ENCODE assay signal across 29 cellular contexts in genomic region chr1:32681999-32682398, GRCh38. TPM values are rescaled to one million over a fixed set of nuclear protein-coding genes. Genes with fewer than 3 reads are reported as not detected.
DNase-seq lines count a peak whose midpoint lies in the region; ATAC-seq and TF ChIP-seq lines count a peak whose summit lies in the region.
"Had no signal": no experiment of that assay in that cellular context is flagged by ENCODE, and none has a peak within 500 bp of the region (broad histone marks: within the 10 kb centered on the region; RNA-seq: fewer than 3 reads in every experiment).

No MANE protein-coding gene starts in this region.

- DNase-seq in breast epithelium (ENCODE audit: low spot score in 2 of 2) (no peak), mammary epithelial cell (no peak), esophagus squamous epithelium (lab: John Stamatoyannopoulos, UW) (no peak), upper lobe of right lung (no peak), NCI-H345 treated with DMSO at 0.1 percent for 48 hours (lab: John Stamatoyannopoulos, UW; ENCODE audit: unreplicated experiment) (no peak), NCI-H2227 treated with DMSO at 0.1 percent for 48 hours (lab: John Stamatoyannopoulos, UW) (no peak)
- DNase-seq in activated CD4-positive, alpha-beta T cell treated with anti-CD3 and anti-CD28 coated beads for 1 hour: no peak
- DNase-seq: activated CD4-positive, alpha-beta T cell treated with anti-CD3 and anti-CD28 coated beads, Interleukin-2, amount 50 U/mL, for 1 hour; CD4-positive, CD25-positive, alpha-beta regulatory T cell; central memory CD4-positive, alpha-beta T cell; dorsolateral prefrontal cortex; Kasumi-1; left ventricle myocardium superior; NCI-H1048; NCI-H1694; NCI-H524 treated with DMSO at 0.1 percent for 48 hours; ovary; Peyer's patch; right cardiac atrium; stimulated activated CD4-positive, alpha-beta T cell treated with anti-CD3 and anti-CD28 coated beads, Interleukin-12 subunit alpha, Interleukin-12 subunit beta, amount 100 ng/mL, for 4 hours; stimulated activated CD4-positive, alpha-beta T cell treated with anti-CD3 and anti-CD28 coated beads, Interleukin-4, amount 100 ng/mL, for 1 hour; T1000 had no signal

- CTCF ChIA-PET in mammary epithelial cell (lab: Charles Lee; ENCODE audit: low non-redundant PET): no interaction called here

- H3K79me2 ChIP-seq in mammary epithelial cell (ENCODE audit: insufficient read depth, low read length) (no peaks in the 10 kb centered on the region), parathyroid adenoma (no peaks in the 10 kb centered on the region)

- H3K36me3 ChIP-seq in breast epithelium (peaks cover 6% of the 10 kb centered on the region), mammary epithelial cell (ENCODE audit: insufficient read depth, low read length) (peaks cover 21% of the 10 kb centered on the region), esophagus squamous epithelium (peaks cover 4 to 93% (median 13%) of the 10 kb centered on the region in 3 donors), parathyroid adenoma (ENCODE audit: control insufficient read depth, insufficient read depth, low read length) (no peaks in the 10 kb centered on the region), upper lobe of right lung (peaks cover 84% of the 10 kb centered on the region)
- H3K36me3 ChIP-seq: ovary had no signal

- intact Hi-C loops in breast epithelium (cut with DNase I; ENCODE audit: low total_unique reads): no loop called here
- intact Hi-C loops in mammary epithelial cell (cut with micrococcal nuclease): no loop called here
- intact Hi-C loops in esophagus squamous epithelium (cut with DNase I): no loop called here
- intact Hi-C loops in upper lobe of right lung (cut with DNase I): no loop called here

- H3K27me3 ChIP-seq in breast epithelium (no peaks in the 10 kb centered on the region), mammary epithelial cell (ENCODE audit: insufficient read depth, low read length) (no peaks in the 10 kb centered on the region), esophagus squamous epithelium (no peaks in the 10 kb centered on the region), parathyroid adenoma (ENCODE audit: control insufficient read depth, insufficient read depth, low read length) (no peaks in the 10 kb centered on the region), upper lobe of right lung (no peaks in the 10 kb centered on the region)
- H3K27me3 ChIP-seq: dorsolateral prefrontal cortex, ovary, Peyer's patch, suprapubic skin, vagina had no signal

- no peak overlapping the region for H3K9ac ChIP-seq in mammary epithelial cell (ENCODE audit: insufficient read depth, low read length)
- H3K9ac ChIP-seq in parathyroid adenoma: no peak overlapping the region

- H3K9me3 ChIP-seq in breast epithelium (no peaks in the 10 kb centered on the region), mammary epithelial cell (replicated peaks; ENCODE audit: insufficient read depth, low read length) (no peaks in the 10 kb centered on the region), esophagus squamous epithelium (no peaks in the 10 kb centered on the region), parathyroid adenoma (ENCODE audit: control insufficient read depth, low read length) (no peaks in the 10 kb centered on the region), upper lobe of right lung (no peaks in the 10 kb centered on the region)
- H3K9me3 ChIP-seq: ovary, Peyer's patch, suprapubic skin, vagina had no signal

- WGBS in mammary epithelial cell (ENCODE audit: low coverage, missing lambda C conversion rate): 69% methylated on average over 3 of the region's 3 CpGs
- WGBS in esophagus squamous epithelium, 2 donors: 62 to 65% methylated on average over 3 of the region's 3 CpGs

- BruUV-seq in mammary epithelial cell (replicated peaks; lab: Mats Ljungman, UMichigan): no TSS peak

- TF ChIP-seq CTCF in breast epithelium (IDR thresholded peaks at IDR 0.05) (no peak), mammary epithelial cell (conservative IDR thresholded peaks at IDR 0.05 in 1 of 2, IDR thresholded peaks at IDR 0.05 in 1 of 2; ENCODE audit: extremely low read depth in 1 of 2, insufficient read depth in 1 of 2, low read depth in 1 of 2, low read length in 2 of 2) (no peak), esophagus squamous epithelium (IDR thresholded peaks at IDR 0.05) (no peak), parathyroid adenoma (IDR thresholded peaks at IDR 0.05) (no peak), upper lobe of right lung (IDR thresholded peaks at IDR 0.05) (no peak)

- ATAC-seq in upper lobe of right lung: no peak
- ATAC-seq: activated T-helper 17 cell treated with anti-CD3 and anti-CD28 coated beads, Interleukin-2, amount 50 U/mL, for 72 hours; GM12878; HepG2; natural killer cell treated with Interleukin-12 subunit alpha and Interleukin-12 subunit beta and Interleukin-15 and Interleukin-18, amount 100 ng/mL, for 72 hours had no signal

- TF ChIP-seq POLR2A in breast epithelium (IDR thresholded peaks at IDR 0.05) (no peak), esophagus squamous epithelium (IDR thresholded peaks at IDR 0.05) (no peak)

- H3K27ac ChIP-seq in breast epithelium (peak overlapping the region; percentile 8), mammary epithelial cell (ENCODE audit: insufficient read depth, low read depth, low read length) (no peak overlapping the region), esophagus squamous epithelium (peak overlapping the region in 3 of 4 donors; percentile 27 to 82 (median 75)), parathyroid adenoma (peak overlapping the region; percentile 11), upper lobe of right lung (peak overlapping the region; percentile 49)
- H3K27ac ChIP-seq: ovary, suprapubic skin, vagina had no signal

- in situ Hi-C loops in mammary epithelial cell (cut with MboI; ENCODE audit: low sequenced_read_pairs in 2 of 2): no loop called here

- H3K4me1 ChIP-seq in breast epithelium (peaks cover 5 to 16% of the 10 kb centered on the region in 2 donors), mammary epithelial cell (ENCODE audit: insufficient read depth, low read length) (no peaks in the 10 kb centered on the region), esophagus squamous epithelium (peaks cover 3 to 50% (median 25%) of the 10 kb centered on the region in 3 donors), parathyroid adenoma (peaks cover 7% of the 10 kb centered on the region), upper lobe of right lung (peaks cover 29% of the 10 kb centered on the region)

- dilution Hi-C loops in mammary epithelial cell (cut with HindIII; ENCODE audit: low sequenced_read_pairs): no loop called here

- H3K4me2 ChIP-seq in mammary epithelial cell (ENCODE audit: insufficient read depth, low read depth, low read length): no peak overlapping the region
- peak overlapping the region; percentile 1 for H3K4me2 ChIP-seq in parathyroid adenoma (ENCODE audit: low read length)

- H4K20me1 ChIP-seq in mammary epithelial cell (ENCODE audit: insufficient read depth, low read length): no peaks in the 10 kb centered on the region

- H2AFZ ChIP-seq in mammary epithelial cell (ENCODE audit: low read depth, low read length) (no peak overlapping the region), parathyroid adenoma (no peak overlapping the region)

- H3K4me3 ChIP-seq in breast epithelium (no peak overlapping the region), mammary epithelial cell (replicated peaks in 1 of 3; ENCODE audit: insufficient read depth in 1 of 3, low read depth in 2 of 3, low read length in 3 of 3) (no peak overlapping the region), esophagus squamous epithelium (no peak overlapping the region), parathyroid adenoma (ENCODE audit: low read depth, low read length) (peak overlapping the region; percentile 21), upper lobe of right lung (no peak overlapping the region)
- H3K4me3 ChIP-seq: dorsolateral prefrontal cortex, GM12878, ovary, Peyer's patch, suprapubic skin, vagina had no signal

RNA-seq across cellular contexts. Expression of gene SYNC, which starts 20.6 kb away (rescaled TPM):
- total RNA-seq in breast epithelium (10 to 100 TPM in 2 of 3 donors, 1 to 10 TPM in 1; 9.8 to 24.2 (median 13.6) TPM), mammary epithelial cell (10 to 100 TPM in 1 of 2 donors, 1 to 10 TPM in 1; 9.2 to 60.0 TPM), esophagus squamous epithelium (10 to 100 TPM in 2 of 4 donors, 1 to 10 TPM in 2; 2.9 to 31.7 (median 9.1) TPM), upper lobe of right lung (16.9 TPM)
- polyA plus RNA-seq in mammary epithelial cell: 7.6 TPM
- 7.9 TPM for polyA minus RNA-seq in mammary epithelial cell
- total RNA-seq: activated T-helper 17 cell treated with anti-CD3 and anti-CD28 coated beads, Interleukin-2, amount 50 U/mL, for 72 hours; CD4-positive, CD25-positive, alpha-beta regulatory T cell; natural killer cell treated with Interleukin-12 subunit alpha and Interleukin-12 subunit beta and Interleukin-15 and Interleukin-18, amount 100 ng/mL, for 72 hours had no signal
- polyA plus RNA-seq: CD4-positive, CD25-positive, alpha-beta regulatory T cell had no signal

RNA-seq across cellular contexts. Expression of gene RBBP4, which starts 31.0 kb away (rescaled TPM):
- total RNA-seq in breast epithelium (100 to 1,000 TPM; 111 to 161 (median 121) TPM), mammary epithelial cell (100 to 1,000 TPM; 108 to 110 TPM), esophagus squamous epithelium (100 to 1,000 TPM in 1 of 4 donors, 10 to 100 TPM in 3; 59.6 to 102 (median 85.1) TPM), upper lobe of right lung (156 TPM)
- 67.5 TPM for polyA plus RNA-seq in mammary epithelial cell
- 98.9 TPM for polyA minus RNA-seq in mammary epithelial cell

RNA-seq across cellular contexts. Expression of gene ZBTB8OS, which starts 31.6 kb away (rescaled TPM):
- total RNA-seq in breast epithelium (10 to 100 TPM; 19.5 to 32.1 (median 31.1) TPM), mammary epithelial cell (10 to 100 TPM; 17.0 to 42.8 TPM), esophagus squamous epithelium (10 to 100 TPM; 12.3 to 26.9 (median 21.1) TPM), upper lobe of right lung (47.8 TPM)
- polyA plus RNA-seq in mammary epithelial cell: 43.5 TPM
- 13.2 TPM for polyA minus RNA-seq in mammary epithelial cell
